Comparison of ENCODE assay signal across 1 cellular context in genomic region chr1:2416403-2416802, GRCh38.
A peak's percentile ranks its signal among the peaks of the same experiment; 100 is the strongest.
TF ChIP-seq lines count a peak whose summit lies in the region.

No MANE protein-coding gene starts in this region.

TF ChIP-seq in HepG2, 621 proteins besides CTCF, POLR2A, EP300 and RAD21:
- TF ChIP-seq AKAP8 (CRISPR knock-in tag; IDR thresholded peaks at IDR 0.05), result 0 out of 2 replicates have a peak, but pooled peaks have one; percentile 38
- no peak for TF ChIP-seq ZNF776 (CRISPR knock-in tag; IDR thresholded peaks at IDR 0.05)
- TF ChIP-seq PCBP1 (IDR thresholded peaks at IDR 0.05; ENCODE audit: borderline replicate concordance, low read depth, low read length), result 0 out of 2 replicates have a peak, but pooled peaks have one; percentile 16
- no peak for TF ChIP-seq ZFY (CRISPR knock-in tag; IDR thresholded peaks at IDR 0.05)
- TF ChIP-seq, protein P1, sequence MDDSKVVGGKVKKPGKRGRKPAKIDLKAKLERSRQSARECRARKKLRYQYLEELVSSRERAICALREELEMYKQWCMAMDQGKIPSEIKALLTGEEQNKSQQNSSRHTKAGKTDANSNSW (CRISPR knock-in tag; IDR thresholded peaks at IDR 0.05; ENCODE audit: borderline replicate concordance), result no peak
- peak; percentile 67 for TF ChIP-seq AGO2 (optimal IDR thresholded peaks at IDR 0.05; ENCODE audit: low read depth, low read length)
TF ChIP-seq in HepG2: peak in this region for 3.
